In genomic region chr13:99860736-99861135, GRCh38 we compare ENCODE assay signal across 19 cellular contexts.
DNase-seq lines count a peak whose midpoint lies in the region; ATAC-seq and TF ChIP-seq lines count a peak whose summit lies in the region.
"Had no signal": no experiment of that assay in that cellular context is flagged by ENCODE, and none has a peak within 500 bp of the region (broad histone marks: within the 10 kb centered on the region; RNA-seq: fewer than 3 reads in every experiment).

No MANE protein-coding gene starts in this region.

- no peak overlapping the region for H2AFZ ChIP-seq in neural progenitor cell (replicated peaks)

- no peak overlapping the region for H3K9ac ChIP-seq in neural progenitor cell
- H3K9ac ChIP-seq: SK-N-SH had no signal

- peaks cover 19 to 43% of the 10 kb centered on the region in 2 donors for H3K27me3 Mint-ChIP-seq in natural killer cell (ENCODE audit: low read depth in 2 of 2)
- peaks cover 26 to 27% of the 10 kb centered on the region in 2 donors for H3K27me3 Mint-ChIP-seq in natural killer cell treated with Interleukin-12 subunit alpha and Interleukin-12 subunit beta and Interleukin-15 and Interleukin-18, amount 100 ng/mL, for 72 hours
- H3K27me3 Mint-ChIP-seq in neural progenitor cell (ENCODE audit: insufficient read depth, low read depth), result peaks cover 2% of the 10 kb centered on the region

- H3K4me1 Mint-ChIP-seq in natural killer cell, result peaks cover 39 to 40% of the 10 kb centered on the region in 2 donors
- H3K4me1 Mint-ChIP-seq in natural killer cell treated with Interleukin-12 subunit alpha and Interleukin-12 subunit beta and Interleukin-15 and Interleukin-18, amount 100 ng/mL, for 72 hours (ENCODE audit: low read depth in 2 of 2), result peaks cover 16 to 29% of the 10 kb centered on the region in 2 donors
- H3K4me1 Mint-ChIP-seq in neural progenitor cell, result peaks cover 90% of the 10 kb centered on the region

- H3K9me3 ChIP-seq in ectodermal cell (ENCODE audit: control insufficient read depth, low read length) (no peaks in the 10 kb centered on the region), neural progenitor cell (ENCODE audit: low read depth) (no peaks in the 10 kb centered on the region)
- H3K9me3 ChIP-seq: SK-N-SH had no signal

- H3K4me3 Mint-ChIP-seq in natural killer cell, result peak overlapping the region; percentile 50
- H3K4me3 Mint-ChIP-seq in natural killer cell treated with Interleukin-12 subunit alpha and Interleukin-12 subunit beta and Interleukin-15 and Interleukin-18, amount 100 ng/mL, for 72 hours, result no peak overlapping the region
- peak overlapping the region; percentile 77 for H3K4me3 Mint-ChIP-seq in neural progenitor cell

- ATAC-seq in natural killer cell (no peak), HG03378 (IDR thresholded peaks at IDR 0.05; ENCODE audit: unreplicated experiment) (no peak)
- no peak for ATAC-seq in natural killer cell treated with Interleukin-12 subunit alpha and Interleukin-12 subunit beta and Interleukin-15 and Interleukin-18, amount 100 ng/mL, for 72 hours
- ATAC-seq: Panc1 had no signal

- H3K79me2 ChIP-seq in neural progenitor cell (ENCODE audit: low read depth), result no peaks in the 10 kb centered on the region

- H4K20me1 ChIP-seq in neural progenitor cell (ENCODE audit: low read depth), result no peaks in the 10 kb centered on the region

- peak overlapping the region; percentile 84 for H3K27ac ChIP-seq in ectodermal cell (ENCODE audit: insufficient read depth, low read depth, low read length, poor library complexity, severe bottlenecking)
- H3K27ac ChIP-seq in neural progenitor cell, result peak overlapping the region; percentile 96
- H3K27ac ChIP-seq: C4-2B had no signal

- 54% methylated on average over 10 of the region's 10 CpGs for WGBS in ectodermal cell, 2 experiments

- H3K27ac Mint-ChIP-seq in natural killer cell (no peak overlapping the region), neural progenitor cell (peak overlapping the region; percentile 98)
- no peak overlapping the region for H3K27ac Mint-ChIP-seq in natural killer cell treated with Interleukin-12 subunit alpha and Interleukin-12 subunit beta and Interleukin-15 and Interleukin-18, amount 100 ng/mL, for 72 hours

- H3F3A ChIP-seq in neural progenitor cell (ENCODE audit: low read depth), result peaks cover 68% of the 10 kb centered on the region

- intact Hi-C loops in natural killer cell (cut with micrococcal nuclease), result no loop called here

- DNase-seq in natural killer cell (no peak), neural progenitor cell (ENCODE audit: low spot score) (peak; percentile 89), 8988T (no peak), midbrain (lab: John Stamatoyannopoulos, UW) (no peak)
- no peak for DNase-seq in natural killer cell treated with Interleukin-12 subunit alpha and Interleukin-12 subunit beta and Interleukin-15 and Interleukin-18, amount 100 ng/mL, for 72 hours (ENCODE audit: low spot score)
- no peak for DNase-seq in activated effector memory CD4-positive, alpha-beta T cell treated with Interleukin-2 at 50 U/mL for 16 hours
- DNase-seq: GDM1, H7, IMR-90, NCI-H1694, NCI-H2171 treated with DMSO at 0.1 percent for 48 hours, NCI-H524 treated with DMSO at 0.1 percent for 48 hours, NCI-H82, SIG-M5, SK-N-SH had no signal

- H3K9me3 Mint-ChIP-seq in natural killer cell (no peaks in the 10 kb centered on the region), neural progenitor cell (no peaks in the 10 kb centered on the region)
- no peaks in the 10 kb centered on the region for H3K9me3 Mint-ChIP-seq in natural killer cell treated with Interleukin-12 subunit alpha and Interleukin-12 subunit beta and Interleukin-15 and Interleukin-18, amount 100 ng/mL, for 72 hours

- H3K27me3 ChIP-seq in ectodermal cell (ENCODE audit: control insufficient read depth, insufficient read depth, low read length, poor library complexity, severe bottlenecking) (no peaks in the 10 kb centered on the region), neural progenitor cell (no peaks in the 10 kb centered on the region)

- peak overlapping the region; percentile 74 for H3K4me2 ChIP-seq in neural progenitor cell
- H3K4me2 ChIP-seq: SK-N-SH had no signal

- H3K36me3 ChIP-seq in ectodermal cell (ENCODE audit: control insufficient read depth, insufficient read depth, low read length) (no peaks in the 10 kb centered on the region), neural progenitor cell (no peaks in the 10 kb centered on the region)

- H3K36me3 Mint-ChIP-seq in natural killer cell (peaks cover 10% of the 10 kb centered on the region), neural progenitor cell (peaks cover 4% of the 10 kb centered on the region)
- H3K36me3 Mint-ChIP-seq in natural killer cell treated with Interleukin-12 subunit alpha and Interleukin-12 subunit beta and Interleukin-15 and Interleukin-18, amount 100 ng/mL, for 72 hours, result no peaks in the 10 kb centered on the region

- TF ChIP-seq CTCF in natural killer cell (IDR thresholded peaks at IDR 0.05) (no peak), neural progenitor cell (IDR thresholded peaks at IDR 0.05) (no peak)

- no peak overlapping the region for H3K4me3 ChIP-seq in ectodermal cell (ENCODE audit: insufficient read depth, low read depth, low read length)
- H3K4me3 ChIP-seq in neural progenitor cell, result peak overlapping the region; percentile 20

- H3K4me1 ChIP-seq in ectodermal cell (ENCODE audit: control insufficient read depth, insufficient read depth, low read length) (peaks cover 54% of the 10 kb centered on the region), neural progenitor cell (peaks cover 85% of the 10 kb centered on the region)
